In genomic region chr6:118708055-118708454, GRCh38 we compare ENCODE assay signal across 10 cellular contexts. TPM values are rescaled to one million over a fixed set of nuclear protein-coding genes. Genes with fewer than 3 reads are reported as not detected.
DNase-seq lines count a peak whose midpoint lies in the region; ATAC-seq, FAIRE-seq and TF ChIP-seq lines count a peak whose summit lies in the region.
"Had no signal": no experiment of that assay in that cellular context is flagged by ENCODE, and none has a peak within 500 bp of the region (broad histone marks: within the 10 kb centered on the region; RNA-seq: fewer than 3 reads in every experiment).

No MANE protein-coding gene starts in this region.

- intact Hi-C loops in psoas muscle (cut with DNase I) (loop anchor here (5.0 kb wide), 4 partner anchors 39 to 56 kb away; partner anchors contain the start of gene CEP85L (in 1 of the 2)), kidney (cut with DNase I) (no loop called here)

- no peak overlapping the region for H3K9ac ChIP-seq in kidney (ENCODE audit: low read length in 2 of 2)

- ATAC-seq in psoas muscle (peak in 2 of 4 donors; percentile 58 to 59), GM21423 (IDR thresholded peaks at IDR 0.05; ENCODE audit: unreplicated experiment) (no peak), HG02588 (IDR thresholded peaks at IDR 0.05; ENCODE audit: unreplicated experiment) (no peak)

- H3K9me3 ChIP-seq in psoas muscle, result no peaks in the 10 kb centered on the region
- no peaks in the 10 kb centered on the region for H3K9me3 ChIP-seq in kidney (ENCODE audit: control insufficient read depth in 1 of 2, low read length in 2 of 2)
- H3K9me3 ChIP-seq: body of pancreas had no signal

- no peak for TF ChIP-seq CTCF in choroid plexus epithelial cell (conservative IDR thresholded peaks at IDR 0.05; ENCODE audit: low read depth, low read length)
- TF ChIP-seq CTCF in psoas muscle (IDR thresholded peaks at IDR 0.05), result no peak
- TF ChIP-seq CTCF in kidney (IDR thresholded peaks at IDR 0.05; ENCODE audit: borderline replicate concordance, extremely low read depth, insufficient read depth), result no peak

- peak; percentile 72 for FAIRE-seq in GM12891 (lab: Jason Lieb, UNC)
- no peak for FAIRE-seq in RCC 7860 (lab: Jason Lieb, UNC)
- no peak for FAIRE-seq in kidney (lab: Jason Lieb, UNC)

- WGBS in psoas muscle, 3 donors, result 88 to 99% (median 93%) methylated on average over 3 of the region's 3 CpGs

- DNase-seq in GM12891 (ENCODE audit: insufficient read length, low spot score), result no peak
- peak; percentile 42 for DNase-seq in RCC 7860 (ENCODE audit: low spot score)
- DNase-seq in choroid plexus epithelial cell (ENCODE audit: low read depth), result peak; percentile 77
- no peak for DNase-seq in psoas muscle
- no peak for DNase-seq in NCI-H1105 treated with DMSO at 0.1 percent for 48 hours (lab: John Stamatoyannopoulos, UW)
- DNase-seq in kidney, result no peak
- DNase-seq: body of pancreas; stimulated activated naive CD4-positive, alpha-beta T cell treated with Interleukin-2 at 50 U/mL for 16 hours had no signal

- H3K36me3 ChIP-seq in psoas muscle (ENCODE audit: insufficient read depth in 1 of 2, low read depth in 1 of 2), result no peaks in the 10 kb centered on the region
- H3K36me3 ChIP-seq in kidney (ENCODE audit: control insufficient read depth in 1 of 2, insufficient read depth in 2 of 2, low read length in 2 of 2), result no peaks in the 10 kb centered on the region

- TF ChIP-seq POLR2A in GM12891 (IDR thresholded peaks at IDR 0.05; ENCODE audit: low read depth, low read length), result no peak

- no peaks in the 10 kb centered on the region for H3K27me3 ChIP-seq in psoas muscle (ENCODE audit: insufficient read depth in 3 of 3, low read length in 2 of 3)
- H3K27me3 ChIP-seq: body of pancreas had no signal

- no peak overlapping the region for H3K4me3 ChIP-seq in choroid plexus epithelial cell (ENCODE audit: low read depth, low read length)
- peak overlapping the region; percentile 63 for H3K4me3 ChIP-seq in psoas muscle
- no peak overlapping the region for H3K4me3 ChIP-seq in kidney (ENCODE audit: low read length in 2 of 2)
- H3K4me3 ChIP-seq: body of pancreas had no signal

- H3K27ac ChIP-seq in psoas muscle (peak overlapping the region; percentile 89), kidney (ENCODE audit: low read depth in 2 of 2, low read length in 2 of 2) (no peak overlapping the region)

- peaks cover 41% of the 10 kb centered on the region for H3K4me1 ChIP-seq in psoas muscle
- H3K4me1 ChIP-seq in kidney (ENCODE audit: control insufficient read depth in 1 of 2, insufficient read depth in 1 of 2, low read depth in 1 of 2, low read length in 2 of 2), result peaks cover 3 to 6% of the 10 kb centered on the region in 2 donors

TF ChIP-seq in GM12891, 5 proteins besides CTCF, POLR2A, EP300 and RAD21:
- TF ChIP-seq POLR2AphosphoS5 (IDR thresholded peaks at IDR 0.05; ENCODE audit: low read depth, low read length) (no peak), TAF1 (IDR thresholded peaks at IDR 0.05; ENCODE audit: low read depth, low read length) (no peak), SPI1 (IDR thresholded peaks at IDR 0.05; ENCODE audit: low read depth, low read length) (no peak), POU2F2 (IDR thresholded peaks at IDR 0.05; ENCODE audit: low read depth, low read length) (no peak), PAX5 (IDR thresholded peaks at IDR 0.05; ENCODE audit: insufficient read depth, low read length, severe bottlenecking) (no peak)

RNA-seq across cellular contexts. Expression of gene CEP85L, which starts 56.7 kb away (rescaled TPM):
- polyA plus RNA-seq in GM12891 (2012; ENCODE audit: low read depth, missing spikeins), result 6.6 TPM
- total RNA-seq in psoas muscle (10 to 100 TPM; 18.9 to 25.1 (median 21.9) TPM), kidney (12.9 TPM)
- polyA plus RNA-seq in psoas muscle (1 to 10 TPM; 2.3 to 6.9 (median 5.0) TPM), kidney (ENCODE audit: insufficient read depth, low read depth, low replicate concordance) (0.84 TPM)

Comparison
In these comparisons a context has a peak if more than half of its experiments do, and no peak if none do; other contexts are left out.
1. DNase-seq: peak in RCC 7860 (single experiment) and choroid plexus epithelial cell (single experiment); none in GM12891 (single experiment), psoas muscle (0 of 2), NCI-H1105 treated with DMSO at 0.1 percent for 48 hours (single experiment) and kidney (single experiment).